In genomic region chr17:35374766-35375344, GRCh38 we compare ENCODE assay signal across 1 cellular context.
TF ChIP-seq lines count a peak whose summit lies in the region.

No MANE protein-coding gene starts in this region.

TF ChIP-seq in liver, 16 proteins besides CTCF, POLR2A, EP300 and RAD21 (continued from another document):
- TF ChIP-seq ZBTB33 (IDR thresholded peaks at IDR 0.05) (no peak), HNF4G (IDR thresholded peaks at IDR 0.05) (no peak), FOXA1 (IDR thresholded peaks at IDR 0.05) (no peak), RXRA (IDR thresholded peaks at IDR 0.05) (no peak), YY1 (IDR thresholded peaks at IDR 0.05) (no peak), ATF3 (IDR thresholded peaks at IDR 0.05) (no peak)
TF ChIP-seq in liver: peak in this region for 0.
